8 cellular contexts compared by ENCODE assay signal in the genomic region with DNA sequence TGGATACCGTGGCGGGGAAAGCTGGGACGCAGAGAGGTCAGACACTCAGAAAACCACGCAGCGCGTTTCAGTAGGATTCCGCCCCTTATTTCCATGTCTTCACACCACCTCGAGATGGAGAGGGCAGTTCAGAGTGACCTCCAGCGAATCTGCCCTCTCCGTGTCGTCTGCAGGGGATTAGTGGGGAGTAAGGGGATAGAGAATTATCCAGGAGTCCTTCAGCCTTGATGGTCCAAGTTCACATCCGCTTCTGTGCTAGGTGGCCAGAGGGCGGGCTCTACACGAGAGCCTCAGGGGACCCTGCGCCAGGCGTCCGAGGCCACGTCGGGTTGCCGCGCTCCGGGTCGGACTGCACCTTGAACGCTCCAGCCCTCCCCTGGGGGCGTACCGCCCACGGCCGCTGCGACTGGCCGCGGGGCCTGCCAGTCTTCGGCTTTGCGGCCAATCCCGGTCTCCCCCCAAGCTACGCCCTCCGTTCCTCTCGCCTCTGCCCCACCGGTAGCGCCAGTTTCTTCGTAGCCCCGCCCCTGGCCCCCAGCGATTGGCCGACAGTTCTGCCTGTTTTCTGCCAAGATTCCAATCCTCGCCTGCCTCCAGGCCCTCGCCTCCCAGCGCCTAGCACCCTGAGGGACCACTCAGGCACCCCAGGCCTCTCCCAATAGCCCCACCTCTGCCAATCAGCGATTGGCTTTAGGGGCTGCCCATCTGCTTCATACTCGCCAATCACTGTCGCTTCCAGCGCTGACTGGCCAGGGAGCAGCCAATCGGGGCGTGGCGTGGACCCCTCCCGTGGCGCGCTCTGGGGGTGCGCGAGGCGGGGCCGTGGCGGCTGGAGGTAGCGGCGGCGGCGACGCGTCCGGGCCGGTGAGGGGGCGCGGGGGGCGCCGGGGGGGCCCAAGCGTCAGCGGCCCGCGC. TPM values are rescaled to one million over a fixed set of nuclear protein-coding genes. Genes with fewer than 3 reads are reported as not detected.
DNase-seq lines count a peak whose midpoint lies in the region; TF ChIP-seq lines count a peak whose summit lies in the region.

SLC25A42 (plus strand) TSS at position 812 of the 915 bp plus-strand sequence. CDS start 32,131 bp downstream, outside the sequence.

- H3K9me3 ChIP-seq in neuron (ENCODE audit: low read length) (no peaks in the 10 kb centered on the region), subcutaneous abdominal adipose tissue (ENCODE audit: control insufficient read depth in 5 of 5, low read length in 5 of 5) (no peaks in the 10 kb centered on the region)

- in situ Hi-C loops in SK-MEL-5 (cut with HindIII; ENCODE audit: low pct_unique_long_range_greater_than_20kb, low sequenced_read_pairs): no loop called here

- CTCF ChIA-PET in HEK293T (lab: Yijun Ruan, JAX): interaction anchor here (1.2 to 1.5 kb wide), 2 partner anchors 9 to 78 kb away, joined by 4 to 6 read pairs; no protein-coding TSS in a partner anchor

- H3K9ac ChIP-seq in subcutaneous abdominal adipose tissue (ENCODE audit: low read length in 5 of 5): peak within 1 kb of the TSS; percentile 4 to 88 (median 78)

- H3K27ac ChIP-seq in subcutaneous abdominal adipose tissue (ENCODE audit: low read depth, low read length): peak within 1 kb of the TSS; percentile 44

- H3K36me3 ChIP-seq in neuron (ENCODE audit: insufficient read depth, low read length): no peaks in the 10 kb centered on the region
- peaks cover 0 to 6% (median 3%) of the 10 kb centered on the region in 5 donors for H3K36me3 ChIP-seq in subcutaneous abdominal adipose tissue (ENCODE audit: control insufficient read depth in 5 of 5, insufficient read depth in 5 of 5, low read length in 5 of 5)

- H3K27me3 ChIP-seq in neuron (ENCODE audit: insufficient read depth, low read length) (no peaks in the 10 kb centered on the region), subcutaneous abdominal adipose tissue (ENCODE audit: control insufficient read depth in 5 of 5, insufficient read depth in 4 of 5, low read length in 5 of 5) (no peaks in the 10 kb centered on the region)

- H3K4me1 ChIP-seq in neuron (ENCODE audit: insufficient read depth, low read length): peaks cover 18% of the 10 kb centered on the region
- peaks cover 7 to 60% (median 57%) of the 10 kb centered on the region in 5 donors for H3K4me1 ChIP-seq in subcutaneous abdominal adipose tissue (ENCODE audit: control insufficient read depth in 5 of 5, insufficient read depth in 5 of 5, low read length in 5 of 5)

- peak within 1 kb of the TSS; percentile 58 for H2AFZ ChIP-seq in neuron (ENCODE audit: low read depth, low read length)

- peak within 1 kb of the TSS; percentile 57 for H3K4me3 ChIP-seq in neuron (ENCODE audit: low read length)
- peak within 1 kb of the TSS; percentile 79 to 94 (median 89) for H3K4me3 ChIP-seq in subcutaneous abdominal adipose tissue (ENCODE audit: low read depth in 1 of 5, low read length in 5 of 5)

- DNase-seq in GDM1 (lab: John Stamatoyannopoulos, UW) (peak; percentile 99), HEK293T (ENCODE audit: extremely low spot score) (peak; percentile 99), MV-4-11 (lab: John Stamatoyannopoulos, UW) (peak; percentile 100), SK-MEL-5 (ENCODE audit: low read depth, low spot score) (peak; percentile 95), foreskin melanocyte (peak; percentile 97)
- peak; percentile 99 for DNase-seq in activated naive CD4-positive, alpha-beta T cell treated with Interleukin-2 at 50 U/mL for 16 hours

- POLR2A ChIA-PET in HEK293T (lab: Yijun Ruan, JAX): interaction anchor here (1.2 to 1.4 kb wide), 2 partner anchors 19 to 42 kb away, joined by 4 to 6 read pairs; no protein-coding TSS in a partner anchor

TF ChIP-seq in HEK293T, 16 proteins besides CTCF, POLR2A, EP300 and RAD21:
- TF ChIP-seq SUZ12 (IDR thresholded peaks at IDR 0.05): no peak
- no peak for TF ChIP-seq CTBP1 (IDR thresholded peaks at IDR 0.05; ENCODE audit: borderline replicate concordance)
- no peak for TF ChIP-seq NFRKB (IDR thresholded peaks at IDR 0.05)
- TF ChIP-seq, protein P1, sequence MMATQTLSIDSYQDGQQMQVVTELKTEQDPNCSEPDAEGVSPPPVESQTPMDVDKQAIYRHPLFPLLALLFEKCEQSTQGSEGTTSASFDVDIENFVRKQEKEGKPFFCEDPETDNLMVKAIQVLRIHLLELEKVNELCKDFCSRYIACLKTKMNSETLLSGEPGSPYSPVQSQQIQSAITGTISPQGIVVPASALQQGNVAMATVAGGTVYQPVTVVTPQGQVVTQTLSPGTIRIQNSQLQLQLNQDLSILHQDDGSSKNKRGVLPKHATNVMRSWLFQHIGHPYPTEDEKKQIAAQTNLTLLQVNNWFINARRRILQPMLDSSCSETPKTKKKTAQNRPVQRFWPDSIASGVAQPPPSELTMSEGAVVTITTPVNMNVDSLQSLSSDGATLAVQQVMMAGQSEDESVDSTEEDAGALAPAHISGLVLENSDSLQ (IDR thresholded peaks at IDR 0.05): peak; percentile 100
- no peak for TF ChIP-seq ZNF384 (IDR thresholded peaks at IDR 0.05)
- no peak for TF ChIP-seq BHLHE40 (IDR thresholded peaks at IDR 0.05; ENCODE audit: borderline replicate concordance)
- no peak for TF ChIP-seq TARDBP (IDR thresholded peaks at IDR 0.05)
- no peak for TF ChIP-seq FOXA1 (IDR thresholded peaks at IDR 0.05)
- TF ChIP-seq HDGF (IDR thresholded peaks at IDR 0.05; ENCODE audit: borderline replicate concordance): no peak
- no peak for TF ChIP-seq ELF4 (IDR thresholded peaks at IDR 0.05)
- no peak for TF ChIP-seq ARNT (IDR thresholded peaks at IDR 0.05)
- TF ChIP-seq SP1 (IDR thresholded peaks at IDR 0.05): peak; percentile 78; the same call in 1 of the 2 replicates
- peak; percentile 86 for TF ChIP-seq FOXM1 (IDR thresholded peaks at IDR 0.05; ENCODE audit: borderline replicate concordance)
- no peak for TF ChIP-seq LEF1 (IDR thresholded peaks at IDR 0.05; ENCODE audit: borderline replicate concordance)
- no peak; the same call in 1 of the 2 replicates for TF ChIP-seq L3MBTL2 (conservative IDR thresholded peaks at IDR 0.05)
- TF ChIP-seq FOXK2 (IDR thresholded peaks at IDR 0.05): no peak

RNA-seq across cellular contexts. Expression of gene SLC25A42, which starts in this region (rescaled TPM):
- 0.90 and 2.4 TPM in 2 replicates for total RNA-seq in SK-MEL-5 (2014; rRNA removed; shearing (Covaris generic))
- polyA plus RNA-seq in SK-MEL-5 (2015; cell fraction: cytosol; rRNA removed): 1.8 and 2.2 TPM in 2 replicates
- 0.50 and 2.5 TPM in 2 replicates for polyA plus RNA-seq in SK-MEL-5 (2015; cell fraction: nucleus; rRNA removed)

Comparison
In these comparisons a context has a peak if more than half of its experiments do, and no peak if none do; other contexts are left out.
1. Peak in every context shown above with its lines: DNase-seq, H3K4me3 ChIP-seq and H3K27ac ChIP-seq.